In genomic region chr9:124359841-124360240, GRCh38 we compare ENCODE assay signal across 17 cellular contexts.
"Had no signal": no experiment of that assay in that cellular context is flagged by ENCODE, and none has a peak within 500 bp of the region (broad histone marks: within the 10 kb centered on the region; RNA-seq: fewer than 3 reads in every experiment).

No MANE protein-coding gene starts in this region.

- H3K9me3 Mint-ChIP-seq: neural progenitor cell; stimulated activated naive CD8-positive, alpha-beta T cell treated with anti-CD3 and anti-CD28 coated beads, Interleukin-15, amount 100 ng/mL, for 72 hours had no signal

- H3K27me3 Mint-ChIP-seq: stimulated activated naive CD8-positive, alpha-beta T cell treated with anti-CD3 and anti-CD28 coated beads, Interleukin-15, amount 100 ng/mL, for 72 hours had no signal

- H3K27ac ChIP-seq: gastrocnemius medialis, heart left ventricle, left ventricle myocardium inferior, neural progenitor cell, prostate gland, right atrium auricular region, vagina, WERI-Rb-1 had no signal

- H3K36me3 ChIP-seq: gastrocnemius medialis, neural progenitor cell, prostate gland, vagina had no signal

- H3K27ac Mint-ChIP-seq: neural progenitor cell had no signal

- H3K27me3 ChIP-seq: gastrocnemius medialis, heart left ventricle, neural progenitor cell, right atrium auricular region, vagina had no signal

- H3K9me3 ChIP-seq: gastrocnemius medialis, heart left ventricle, left ventricle myocardium inferior, prostate gland, right atrium auricular region, vagina had no signal

- ATAC-seq: esophagus mucosa; gastrocnemius medialis; heart left ventricle; stimulated activated naive CD8-positive, alpha-beta T cell treated with anti-CD3 and anti-CD28 coated beads, Interleukin-15, amount 100 ng/mL, for 72 hours had no signal

- DNase-seq: activated CD8-positive, alpha-beta memory T cell treated with anti-CD3 and anti-CD28 coated beads, Interleukin-2, amount 50 U/mL, for 48 hours; activated naive CD4-positive, alpha-beta T cell; cerebellar nuclear complex; cortex of kidney; gastrocnemius medialis; heart left ventricle; left ventricle myocardium inferior; mammary epithelial cell; stimulated activated naive CD8-positive, alpha-beta T cell treated with anti-CD3 and anti-CD28 coated beads, Interleukin-15, amount 100 ng/mL, for 72 hours; SW 1271; trophoblast cell; WERI-Rb-1 had no signal

- H3K4me3 Mint-ChIP-seq: neural progenitor cell; stimulated activated naive CD8-positive, alpha-beta T cell treated with anti-CD3 and anti-CD28 coated beads, Interleukin-15, amount 100 ng/mL, for 72 hours had no signal

- H3K4me3 ChIP-seq: gastrocnemius medialis, heart left ventricle, left ventricle myocardium inferior, neural progenitor cell, prostate gland, right atrium auricular region, vagina had no signal

- H3K4me1 ChIP-seq: prostate gland, vagina had no signal
